12 cellular contexts compared by ENCODE assay signal in genomic region chr7:28068811-28069216, GRCh38.
DNase-seq lines count a peak whose midpoint lies in the region; TF ChIP-seq lines count a peak whose summit lies in the region.
"Had no signal": no experiment of that assay in that cellular context is flagged by ENCODE, and none has a peak within 500 bp of the region (broad histone marks: within the 10 kb centered on the region; RNA-seq: fewer than 3 reads in every experiment).

No MANE protein-coding gene starts in this region.

- H3K4ac ChIP-seq in mesendoderm (ENCODE audit: low read depth, low read length), result no peak overlapping the region

- no CpG with 5 or more reads among the region's 1 CpG for WGBS in mesendoderm (ENCODE audit: extremely low coverage, insufficient coverage, low lambda C conversion rate)

- H3K4me2 ChIP-seq in mesendoderm (ENCODE audit: low read length), result no peak overlapping the region

- H3K9ac ChIP-seq in mesendoderm (ENCODE audit: low read length), result no peak overlapping the region
- H3K9ac ChIP-seq: BLaER1 treated with 17β-estradiol and CSF1 and Interleukin-3, amounts not matched to agents 10 nM and 100 nM had no signal

- no peak overlapping the region for H2AK5ac ChIP-seq in mesendoderm (ENCODE audit: low read length)

- peak overlapping the region; percentile 28 for H3K56ac ChIP-seq in mesendoderm (ENCODE audit: low read length)

- no peak overlapping the region for H4K5ac ChIP-seq in mesendoderm (ENCODE audit: low read length)

- no peak for TF ChIP-seq CTCF in GM13976 (IDR thresholded peaks at IDR 0.05; ENCODE audit: borderline replicate concordance, control extremely low read depth, extremely low read depth, insufficient read depth, missing control alignments)

- H3K27ac ChIP-seq in ACC112 (ENCODE audit: low read depth, low read length), result peak overlapping the region; percentile 63
- H3K27ac ChIP-seq in angular gyrus (ENCODE audit: low read depth, low read length), result peak overlapping the region; percentile 47
- no peak overlapping the region for H3K27ac ChIP-seq in mesendoderm (ENCODE audit: low read depth, low read length)
- H3K27ac ChIP-seq: BLaER1 treated with 17β-estradiol and CSF1 and Interleukin-3, amounts not matched to agents 10 nM and 100 nM had no signal

- in situ Hi-C loops in GM13976 (cut with MboI; ENCODE audit: low sequenced_read_pairs, unreplicated experiment), result no loop called here

- no peak overlapping the region for H2BK120ac ChIP-seq in mesendoderm (ENCODE audit: low read depth, low read length)

- no peak overlapping the region for H3K4me3 ChIP-seq in ACC112 (ENCODE audit: low read depth, low read length)
- H3K4me3 ChIP-seq in mesendoderm (ENCODE audit: low read length), result no peak overlapping the region
- H3K4me3 ChIP-seq: BLaER1 treated with 17β-estradiol and CSF1 and Interleukin-3, amounts not matched to agents 10 nM and 100 nM had no signal

- H3K36me3 ChIP-seq in ACC112 (ENCODE audit: insufficient read depth, low read length), result no peaks in the 10 kb centered on the region
- no peaks in the 10 kb centered on the region for H3K36me3 ChIP-seq in mesendoderm (ENCODE audit: control insufficient read depth, insufficient read depth, low read length)

- no peaks in the 10 kb centered on the region for H3K79me1 ChIP-seq in mesendoderm (ENCODE audit: low read length)

- no peak overlapping the region for H2AFZ ChIP-seq in ACC112 (ENCODE audit: low read length, unreplicated experiment)

- no peak overlapping the region for H3K18ac ChIP-seq in mesendoderm (ENCODE audit: low read length)

- no peak overlapping the region for H3K23ac ChIP-seq in mesendoderm (ENCODE audit: low read length)

- peak; percentile 74 for DNase-seq in M059J (ENCODE audit: low read depth)
- no peak for DNase-seq in mesendoderm
- DNase-seq in middle frontal gyrus (ENCODE audit: extremely low spot score, low spot score), result no peak
- no peak for DNase-seq in stimulated activated CD4-positive, alpha-beta T cell treated with anti-CD3 and anti-CD28 coated beads, Interleukin-2, amount 100 ng/mL, for 24 hours
- no peak for DNase-seq in NCI-H1694 treated with DMSO at 0.1 percent for 48 hours (lab: John Stamatoyannopoulos, UW)
- DNase-seq in GM13976 (ENCODE audit: low spot score), result no peak
- DNase-seq: activated T-cell treated with anti-CD3 and anti-CD28 coated beads, Interleukin-2, amount 50 U/mL, for 4 hours; central memory CD4-positive, alpha-beta T cell; T-helper 9 cell had no signal

- H3K4me1 ChIP-seq in ACC112 (ENCODE audit: control insufficient read depth, insufficient read depth, low read length, unreplicated experiment) (peaks cover 29% of the 10 kb centered on the region), mesendoderm (ENCODE audit: control insufficient read depth, low read depth, low read length) (peaks cover 12% of the 10 kb centered on the region)

- no peaks in the 10 kb centered on the region for H3K27me3 ChIP-seq in ACC112 (ENCODE audit: insufficient read depth, low read length)
- no peaks in the 10 kb centered on the region for H3K27me3 ChIP-seq in mesendoderm (ENCODE audit: insufficient read depth, low read length, poor library complexity)
- H3K27me3 ChIP-seq: BLaER1 treated with 17β-estradiol and CSF1 and Interleukin-3, amounts not matched to agents 10 nM and 100 nM had no signal

- no peak overlapping the region for H2BK15ac ChIP-seq in mesendoderm (replicated peaks; ENCODE audit: low read depth)

- no peak overlapping the region for H2BK5ac ChIP-seq in mesendoderm (ENCODE audit: low read length)

- peaks cover 10% of the 10 kb centered on the region for H3K79me2 ChIP-seq in ACC112 (ENCODE audit: control insufficient read depth, insufficient read depth, low read length, unreplicated experiment)
- no peaks in the 10 kb centered on the region for H3K79me2 ChIP-seq in mesendoderm (ENCODE audit: control insufficient read depth, insufficient read depth, low read length)

- H4K8ac ChIP-seq in mesendoderm (ENCODE audit: low read depth, low read length), result no peak overlapping the region
